ENCODE assay signal across 9 cellular contexts in the genomic region with DNA sequence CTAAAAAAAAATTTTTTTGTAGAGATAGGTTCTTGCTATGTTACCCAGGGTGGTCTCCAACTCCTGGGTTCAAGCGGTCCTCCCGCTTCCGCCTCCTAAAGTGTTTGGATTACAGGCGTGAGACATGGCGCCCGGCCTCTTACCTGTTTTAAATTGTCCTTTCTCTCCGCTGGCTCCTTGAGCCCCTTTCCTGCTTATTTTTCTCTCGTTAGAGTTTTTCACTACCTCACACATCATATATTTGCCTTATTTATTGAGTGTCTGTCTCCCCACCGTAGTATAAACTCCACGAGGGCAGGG. TPM values are rescaled to one million over a fixed set of nuclear protein-coding genes. Genes with fewer than 3 reads are reported as not detected.
DNase-seq lines count a peak whose midpoint lies in the region; ATAC-seq lines count a peak whose summit lies in the region.
"Had no signal": no experiment of that assay in that cellular context is flagged by ENCODE, and none has a peak within 500 bp of the region (broad histone marks: within the 10 kb centered on the region; RNA-seq: fewer than 3 reads in every experiment).

No MANE protein-coding gene starts in this region.

- peaks cover 26% of the 10 kb centered on the region for H3K27me3 Mint-ChIP-seq in activated T-helper 17 cell treated with anti-CD3 and anti-CD28 coated beads, Interleukin-2, amount 50 U/mL, for 72 hours

- H3K36me3 Mint-ChIP-seq in activated T-helper 17 cell treated with anti-CD3 and anti-CD28 coated beads, Interleukin-2, amount 50 U/mL, for 72 hours (ENCODE audit: low read depth): no peaks in the 10 kb centered on the region
- no peaks in the 10 kb centered on the region for H3K36me3 Mint-ChIP-seq in stimulated activated effector memory CD8-positive, alpha-beta T cell treated with anti-CD3 and anti-CD28 coated beads, Interleukin-12 subunit alpha, Interleukin-12 subunit beta, amount 100 ng/mL, for 72 hours

- no peak overlapping the region for H3K27ac Mint-ChIP-seq in activated T-helper 17 cell treated with anti-CD3 and anti-CD28 coated beads, Interleukin-2, amount 50 U/mL, for 72 hours
- no peak overlapping the region for H3K27ac Mint-ChIP-seq in stimulated activated effector memory CD8-positive, alpha-beta T cell treated with anti-CD3 and anti-CD28 coated beads, Interleukin-12 subunit alpha, Interleukin-12 subunit beta, amount 100 ng/mL, for 72 hours

- DNase-seq in DMS79 treated with DMSO at 0.1 percent for 48 hours (lab: John Stamatoyannopoulos, UW) (peak; percentile 65), DMS79 (lab: John Stamatoyannopoulos, UW) (no peak), AG08395 (ENCODE audit: low spot score) (no peak)
- no peak for DNase-seq in stimulated activated effector memory CD8-positive, alpha-beta T cell treated with anti-CD3 and anti-CD28 coated beads, Interleukin-12 subunit alpha, Interleukin-12 subunit beta, amount 100 ng/mL, for 72 hours (ENCODE audit: low spot score in 2 of 2)

- H3K4me3 ChIP-seq in iPS-18c (ENCODE audit: insufficient read depth, low read depth, low read length): peak overlapping the region; percentile 56

- no peaks in the 10 kb centered on the region for H3K9me3 ChIP-seq in iPS-18c (ENCODE audit: control insufficient read depth, insufficient read depth, low read length)

- H3K4me3 Mint-ChIP-seq in activated T-helper 17 cell treated with anti-CD3 and anti-CD28 coated beads, Interleukin-2, amount 50 U/mL, for 72 hours: peak overlapping the region; percentile 88
- H3K4me3 Mint-ChIP-seq in stimulated activated effector memory CD8-positive, alpha-beta T cell treated with anti-CD3 and anti-CD28 coated beads, Interleukin-12 subunit alpha, Interleukin-12 subunit beta, amount 100 ng/mL, for 72 hours: peak overlapping the region; percentile 77

- peaks cover 19% of the 10 kb centered on the region for H3K4me1 Mint-ChIP-seq in activated T-helper 17 cell treated with anti-CD3 and anti-CD28 coated beads, Interleukin-2, amount 50 U/mL, for 72 hours
- peaks cover 26% of the 10 kb centered on the region for H3K4me1 Mint-ChIP-seq in stimulated activated effector memory CD8-positive, alpha-beta T cell treated with anti-CD3 and anti-CD28 coated beads, Interleukin-12 subunit alpha, Interleukin-12 subunit beta, amount 100 ng/mL, for 72 hours

- ATAC-seq in activated T-helper 17 cell treated with anti-CD3 and anti-CD28 coated beads, Interleukin-2, amount 50 U/mL, for 72 hours (replicated peaks): no peak
- ATAC-seq in stimulated activated effector memory CD8-positive, alpha-beta T cell treated with anti-CD3 and anti-CD28 coated beads, Interleukin-12 subunit alpha, Interleukin-12 subunit beta, amount 100 ng/mL, for 72 hours: no peak
- ATAC-seq in HG03460 (IDR thresholded peaks at IDR 0.05; ENCODE audit: unreplicated experiment): no peak
- no peak for ATAC-seq in HG02763 (IDR thresholded peaks at IDR 0.05; ENCODE audit: unreplicated experiment)

- H3K9me3 Mint-ChIP-seq in activated T-helper 17 cell treated with anti-CD3 and anti-CD28 coated beads, Interleukin-2, amount 50 U/mL, for 72 hours: no peaks in the 10 kb centered on the region
- H3K9me3 Mint-ChIP-seq in stimulated activated effector memory CD8-positive, alpha-beta T cell treated with anti-CD3 and anti-CD28 coated beads, Interleukin-12 subunit alpha, Interleukin-12 subunit beta, amount 100 ng/mL, for 72 hours: no peaks in the 10 kb centered on the region

RNA-seq across cellular contexts. Expression of a gene that starts 0.8 kb away (rescaled TPM):
- total RNA-seq in activated T-helper 17 cell treated with anti-CD3 and anti-CD28 coated beads, Interleukin-2, amount 50 U/mL, for 72 hours: 1 to 10 TPM in 1 of 2 donors, under 1 TPM in 1; 0.61 to 1.0 TPM
- total RNA-seq: A172 had no signal

RNA-seq across cellular contexts. Expression of a gene that starts 20.4 kb away (rescaled TPM):
- not detected for total RNA-seq in activated T-helper 17 cell treated with anti-CD3 and anti-CD28 coated beads, Interleukin-2, amount 50 U/mL, for 72 hours
